In genomic region chr12:43318002-43318401, GRCh38 we compare ENCODE assay signal across 17 cellular contexts.
"Had no signal": no experiment of that assay in that cellular context is flagged by ENCODE, and none has a peak within 500 bp of the region (broad histone marks: within the 10 kb centered on the region; RNA-seq: fewer than 3 reads in every experiment).

No MANE protein-coding gene starts in this region.

- H3K4me3 ChIP-seq: coronary artery, gastrocnemius medialis, upper lobe of right lung had no signal

- DNase-seq: activated B cell treated with CpG ODN at 0.5 μM for 24 hours; activated CD4-positive, alpha-beta T cell treated with anti-CD3 and anti-CD28 coated beads, Interleukin-2, amount 10 ng/mL, durations not matched to agents 24 days and 14 days; activated CD8-positive, alpha-beta memory T cell treated with anti-CD3 and anti-CD28 coated beads for 24 hours; activated naive CD4-positive, alpha-beta T cell treated with anti-CD3 and anti-CD28 coated beads, Interleukin-2, amount 10 ng/mL, durations not matched to agents 7 days and 5 days; activated T-cell treated with anti-CD3 and anti-CD28 coated beads for 4 hours; central memory CD4-positive, alpha-beta T cell; effector CD8-positive, alpha-beta T cell; gastrocnemius medialis; kidney; left ventricle myocardium superior; stimulated activated CD4-positive, alpha-beta T cell treated with anti-CD3 and anti-CD28 coated beads, Interleukin-4, amount 100 ng/mL, for 1 hour; stimulated activated CD8-positive, alpha-beta memory T cell treated with anti-CD3 and anti-CD28 coated beads, Interleukin-4, amount 100 ng/mL, for 48 hours; stimulated activated naive CD8-positive, alpha-beta T cell treated with anti-CD3 and anti-CD28 coated beads, Interleukin-15, Interleukin-2, amounts not matched to agents 100 U/mL and 50 U/mL, for 24 hours; T1000; upper lobe of right lung had no signal

- FAIRE-seq: kidney had no signal

- H3K27ac ChIP-seq: coronary artery, epithelial cell of prostate, gastrocnemius medialis, upper lobe of right lung had no signal
